In genomic region chr3:39910828-39911464, GRCh38 we compare ENCODE assay signal across 1 cellular context.
TF ChIP-seq lines count a peak whose summit lies in the region.

No MANE protein-coding gene starts in this region.

TF ChIP-seq in GM23338, 12 proteins besides CTCF, POLR2A, EP300 and RAD21 (continued from another document):
- TF ChIP-seq ZNF462 (CRISPR knock-in tag; IDR thresholded peaks at IDR 0.05): no peak
- TF ChIP-seq ZNF331 (CRISPR knock-in tag; IDR thresholded peaks at IDR 0.05; ENCODE audit: low read depth): no peak
